1 cellular context compared by ENCODE assay signal in genomic region chr19:10412257-10412977, GRCh38.
TF ChIP-seq lines count a peak whose summit lies in the region.

No MANE protein-coding gene starts in this region.

TF ChIP-seq in SK-N-SH, 30 proteins besides CTCF, POLR2A, EP300 and RAD21 (continued from another document):
- no peak for TF ChIP-seq USF2 (IDR thresholded peaks at IDR 0.05; ENCODE audit: borderline replicate concordance, low read depth, low read length)
- TF ChIP-seq FOXM1 (IDR thresholded peaks at IDR 0.05; ENCODE audit: low read depth): no peak
